1 cellular context compared by ENCODE assay signal in genomic region chr1:3668585-3669300, GRCh38.
TF ChIP-seq lines count a peak whose summit lies in the region.

No MANE protein-coding gene starts in this region.

TF ChIP-seq in HepG2, 621 proteins besides CTCF, POLR2A, EP300 and RAD21 (continued from another document and continues in another):
- TF ChIP-seq ZNF407 (CRISPR knock-in tag; IDR thresholded peaks at IDR 0.05; ENCODE audit: not compliant biosample characterization) (no peak), ZNF263 (CRISPR knock-in tag; IDR thresholded peaks at IDR 0.05) (peak; percentile 57; the same call in 1 of the 2 replicates), TARDBP (CRISPR knock-in tag; IDR thresholded peaks at IDR 0.05) (no peak; the same call in 1 of the 2 replicates), ATRX (CRISPR knock-in tag; IDR thresholded peaks at IDR 0.05; ENCODE audit: borderline replicate concordance) (no peak), ZXDC (CRISPR knock-in tag; IDR thresholded peaks at IDR 0.05) (no peak), UBTF (CRISPR knock-in tag; IDR thresholded peaks at IDR 0.05) (peak; percentile 44; the same call in 1 of the 2 replicates), NCOR1 (IDR thresholded peaks at IDR 0.05; ENCODE audit: borderline replicate concordance, low read length) (no peak), KDM5B (CRISPR knock-in tag; IDR thresholded peaks at IDR 0.05; ENCODE audit: borderline replicate concordance) (peak; percentile 59; the same call in 1 of the 2 replicates), HNF4G (IDR thresholded peaks at IDR 0.05; ENCODE audit: borderline replicate concordance, low read depth, low read length) (peak; percentile 29; the same call in 1 of the 2 replicates), HNF4G (CRISPR knock-in tag; IDR thresholded peaks at IDR 0.05; ENCODE audit: borderline replicate concordance, low read depth) (no peak), ZNF879 (CRISPR knock-in tag; IDR thresholded peaks at IDR 0.05) (peak; percentile 72; the same call in 1 of the 2 replicates), ZNF703 (CRISPR knock-in tag; IDR thresholded peaks at IDR 0.05; ENCODE audit: borderline replicate concordance) (no peak), EZH2 (conservative IDR thresholded peaks at IDR 0.05; ENCODE audit: low read depth, low read length) (no peak), ZSCAN21 (CRISPR knock-in tag; IDR thresholded peaks at IDR 0.05; ENCODE audit: borderline replicate concordance) (peak; percentile 64; the same call in 1 of the 2 replicates), ATF3 (CRISPR knock-in tag; IDR thresholded peaks at IDR 0.05) (no peak)
- TF ChIP-seq, protein P1, sequence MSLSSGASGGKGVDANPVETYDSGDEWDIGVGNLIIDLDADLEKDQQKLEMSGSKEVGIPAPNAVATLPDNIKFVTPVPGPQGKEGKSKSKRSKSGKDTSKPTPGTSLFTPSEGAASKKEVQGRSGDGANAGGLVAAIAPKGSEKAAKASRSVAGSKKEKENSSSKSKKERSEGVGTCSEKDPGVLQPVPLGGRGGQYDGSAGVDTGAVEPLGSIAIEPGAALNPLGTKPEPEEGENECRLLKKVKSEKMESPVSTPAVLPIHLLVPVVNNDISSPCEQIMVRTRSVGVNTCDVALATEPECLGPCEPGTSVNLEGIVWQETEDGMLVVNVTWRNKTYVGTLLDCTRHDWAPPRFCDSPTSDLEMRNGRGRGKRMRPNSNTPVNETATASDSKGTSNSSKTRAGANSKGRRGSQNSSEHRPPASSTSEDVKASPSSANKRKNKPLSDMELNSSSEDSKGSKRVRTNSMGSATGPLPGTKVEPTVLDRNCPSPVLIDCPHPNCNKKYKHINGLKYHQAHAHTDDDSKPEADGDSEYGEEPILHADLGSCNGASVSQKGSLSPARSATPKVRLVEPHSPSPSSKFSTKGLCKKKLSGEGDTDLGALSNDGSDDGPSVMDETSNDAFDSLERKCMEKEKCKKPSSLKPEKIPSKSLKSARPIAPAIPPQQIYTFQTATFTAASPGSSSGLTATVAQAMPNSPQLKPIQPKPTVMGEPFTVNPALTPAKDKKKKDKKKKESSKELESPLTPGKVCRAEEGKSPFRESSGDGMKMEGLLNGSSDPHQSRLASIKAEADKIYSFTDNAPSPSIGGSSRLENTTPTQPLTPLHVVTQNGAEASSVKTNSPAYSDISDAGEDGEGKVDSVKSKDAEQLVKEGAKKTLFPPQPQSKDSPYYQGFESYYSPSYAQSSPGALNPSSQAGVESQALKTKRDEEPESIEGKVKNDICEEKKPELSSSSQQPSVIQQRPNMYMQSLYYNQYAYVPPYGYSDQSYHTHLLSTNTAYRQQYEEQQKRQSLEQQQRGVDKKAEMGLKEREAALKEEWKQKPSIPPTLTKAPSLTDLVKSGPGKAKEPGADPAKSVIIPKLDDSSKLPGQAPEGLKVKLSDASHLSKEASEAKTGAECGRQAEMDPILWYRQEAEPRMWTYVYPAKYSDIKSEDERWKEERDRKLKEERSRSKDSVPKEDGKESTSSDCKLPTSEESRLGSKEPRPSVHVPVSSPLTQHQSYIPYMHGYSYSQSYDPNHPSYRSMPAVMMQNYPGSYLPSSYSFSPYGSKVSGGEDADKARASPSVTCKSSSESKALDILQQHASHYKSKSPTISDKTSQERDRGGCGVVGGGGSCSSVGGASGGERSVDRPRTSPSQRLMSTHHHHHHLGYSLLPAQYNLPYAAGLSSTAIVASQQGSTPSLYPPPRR (CRISPR knock-in tag; IDR thresholded peaks at IDR 0.05; ENCODE audit: borderline replicate concordance), result peak; percentile 51; the same call in 1 of the 2 replicates
- TF ChIP-seq, protein P2, sequence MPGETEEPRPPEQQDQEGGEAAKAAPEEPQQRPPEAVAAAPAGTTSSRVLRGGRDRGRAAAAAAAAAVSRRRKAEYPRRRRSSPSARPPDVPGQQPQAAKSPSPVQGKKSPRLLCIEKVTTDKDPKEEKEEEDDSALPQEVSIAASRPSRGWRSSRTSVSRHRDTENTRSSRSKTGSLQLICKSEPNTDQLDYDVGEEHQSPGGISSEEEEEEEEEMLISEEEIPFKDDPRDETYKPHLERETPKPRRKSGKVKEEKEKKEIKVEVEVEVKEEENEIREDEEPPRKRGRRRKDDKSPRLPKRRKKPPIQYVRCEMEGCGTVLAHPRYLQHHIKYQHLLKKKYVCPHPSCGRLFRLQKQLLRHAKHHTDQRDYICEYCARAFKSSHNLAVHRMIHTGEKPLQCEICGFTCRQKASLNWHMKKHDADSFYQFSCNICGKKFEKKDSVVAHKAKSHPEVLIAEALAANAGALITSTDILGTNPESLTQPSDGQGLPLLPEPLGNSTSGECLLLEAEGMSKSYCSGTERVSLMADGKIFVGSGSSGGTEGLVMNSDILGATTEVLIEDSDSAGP (CRISPR knock-in tag; IDR thresholded peaks at IDR 0.05; ENCODE audit: borderline replicate concordance), result no peak; the same call in 1 of the 2 replicates
- TF ChIP-seq, protein P3, sequence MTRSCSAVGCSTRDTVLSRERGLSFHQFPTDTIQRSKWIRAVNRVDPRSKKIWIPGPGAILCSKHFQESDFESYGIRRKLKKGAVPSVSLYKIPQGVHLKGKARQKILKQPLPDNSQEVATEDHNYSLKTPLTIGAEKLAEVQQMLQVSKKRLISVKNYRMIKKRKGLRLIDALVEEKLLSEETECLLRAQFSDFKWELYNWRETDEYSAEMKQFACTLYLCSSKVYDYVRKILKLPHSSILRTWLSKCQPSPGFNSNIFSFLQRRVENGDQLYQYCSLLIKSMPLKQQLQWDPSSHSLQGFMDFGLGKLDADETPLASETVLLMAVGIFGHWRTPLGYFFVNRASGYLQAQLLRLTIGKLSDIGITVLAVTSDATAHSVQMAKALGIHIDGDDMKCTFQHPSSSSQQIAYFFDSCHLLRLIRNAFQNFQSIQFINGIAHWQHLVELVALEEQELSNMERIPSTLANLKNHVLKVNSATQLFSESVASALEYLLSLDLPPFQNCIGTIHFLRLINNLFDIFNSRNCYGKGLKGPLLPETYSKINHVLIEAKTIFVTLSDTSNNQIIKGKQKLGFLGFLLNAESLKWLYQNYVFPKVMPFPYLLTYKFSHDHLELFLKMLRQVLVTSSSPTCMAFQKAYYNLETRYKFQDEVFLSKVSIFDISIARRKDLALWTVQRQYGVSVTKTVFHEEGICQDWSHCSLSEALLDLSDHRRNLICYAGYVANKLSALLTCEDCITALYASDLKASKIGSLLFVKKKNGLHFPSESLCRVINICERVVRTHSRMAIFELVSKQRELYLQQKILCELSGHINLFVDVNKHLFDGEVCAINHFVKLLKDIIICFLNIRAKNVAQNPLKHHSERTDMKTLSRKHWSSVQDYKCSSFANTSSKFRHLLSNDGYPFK (CRISPR knock-in tag; IDR thresholded peaks at IDR 0.05; ENCODE audit: borderline replicate concordance), result no peak
- TF ChIP-seq, protein P4, sequence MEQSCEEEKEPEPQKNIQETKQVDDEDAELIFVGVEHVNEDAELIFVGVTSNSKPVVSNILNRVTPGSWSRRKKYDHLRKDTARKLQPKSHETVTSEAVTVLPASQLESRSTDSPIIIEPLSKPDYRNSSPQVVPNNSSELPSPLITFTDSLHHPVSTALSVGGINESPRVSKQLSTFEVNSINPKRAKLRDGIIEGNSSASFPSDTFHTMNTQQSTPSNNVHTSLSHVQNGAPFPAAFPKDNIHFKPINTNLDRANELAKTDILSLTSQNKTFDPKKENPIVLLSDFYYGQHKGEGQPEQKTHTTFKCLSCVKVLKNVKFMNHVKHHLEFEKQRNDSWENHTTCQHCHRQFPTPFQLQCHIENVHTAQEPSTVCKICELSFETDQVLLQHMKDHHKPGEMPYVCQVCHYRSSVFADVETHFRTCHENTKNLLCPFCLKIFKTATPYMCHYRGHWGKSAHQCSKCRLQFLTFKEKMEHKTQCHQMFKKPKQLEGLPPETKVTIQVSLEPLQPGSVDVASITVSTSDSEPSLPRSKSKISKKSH (CRISPR knock-in tag; IDR thresholded peaks at IDR 0.05; ENCODE audit: borderline replicate concordance), result 0 out of 2 replicates have a peak, but pooled peaks have one; percentile 40
- TF ChIP-seq, protein P5, sequence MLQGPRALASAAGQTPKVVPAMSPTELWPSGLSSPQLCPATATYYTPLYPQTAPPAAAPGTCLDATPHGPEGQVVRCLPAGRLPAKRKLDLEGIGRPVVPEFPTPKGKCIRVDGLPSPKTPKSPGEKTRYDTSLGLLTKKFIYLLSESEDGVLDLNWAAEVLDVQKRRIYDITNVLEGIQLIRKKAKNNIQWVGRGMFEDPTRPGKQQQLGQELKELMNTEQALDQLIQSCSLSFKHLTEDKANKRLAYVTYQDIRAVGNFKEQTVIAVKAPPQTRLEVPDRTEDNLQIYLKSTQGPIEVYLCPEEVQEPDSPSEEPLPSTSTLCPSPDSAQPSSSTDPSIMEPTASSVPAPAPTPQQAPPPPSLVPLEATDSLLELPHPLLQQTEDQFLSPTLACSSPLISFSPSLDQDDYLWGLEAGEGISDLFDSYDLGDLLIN (CRISPR knock-in tag; IDR thresholded peaks at IDR 0.05; ENCODE audit: borderline replicate concordance), result no peak
